ENCODE assay signal across 19 cellular contexts in the genomic region with DNA sequence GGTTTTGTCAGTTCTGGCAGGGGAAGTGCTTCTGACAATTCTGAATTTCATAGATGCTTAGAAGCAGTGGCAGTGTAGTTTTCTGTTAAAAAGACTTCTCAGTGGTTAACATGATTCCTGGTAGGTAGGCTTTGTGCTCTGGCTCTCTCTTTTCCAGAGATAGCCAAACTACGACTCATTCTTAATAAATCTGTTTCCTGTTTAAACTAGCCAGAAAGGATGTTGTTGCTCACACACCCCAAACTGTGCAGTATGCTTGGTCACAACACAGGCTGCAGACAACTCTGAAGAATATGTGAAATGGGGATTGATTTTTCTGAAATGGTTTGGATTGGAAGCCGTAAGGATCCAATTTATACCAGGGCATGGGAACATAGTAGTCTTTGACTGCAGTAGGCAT.
"Had no signal": no experiment of that assay in that cellular context is flagged by ENCODE, and none has a peak within 500 bp of the region (broad histone marks: within the 10 kb centered on the region; RNA-seq: fewer than 3 reads in every experiment).

No MANE protein-coding gene starts in this region.

- FAIRE-seq: islet of Langerhans had no signal

- H3K4me1 Mint-ChIP-seq: activated naive CD8-positive, alpha-beta T cell treated with anti-CD3 and anti-CD28 coated beads, Interleukin-2, amount 50 U/mL, for 24 hours; neural crest cell had no signal

- H3K4me3 Mint-ChIP-seq: activated CD8-positive, alpha-beta T cell treated with anti-CD3 and anti-CD28 coated beads, Interleukin-2, amount 10 ng/mL, durations not matched to agents 7 days and 5 days; activated naive CD8-positive, alpha-beta T cell treated with anti-CD3 and anti-CD28 coated beads, Interleukin-2, amount 50 U/mL, for 24 hours; neural crest cell had no signal

- ATAC-seq: activated CD8-positive, alpha-beta T cell treated with anti-CD3 and anti-CD28 coated beads, Interleukin-2, amount 10 ng/mL, durations not matched to agents 7 days and 5 days; activated naive CD8-positive, alpha-beta T cell treated with anti-CD3 and anti-CD28 coated beads, Interleukin-2, amount 50 U/mL, for 24 hours; left ventricle myocardium superior; pancreas; stimulated activated naive CD8-positive, alpha-beta T cell treated with anti-CD3 and anti-CD28 coated beads, Interleukin-15, Interleukin-2, amounts not matched to agents 100 U/mL and 50 U/mL, for 24 hours; upper lobe of right lung had no signal

- DNase-seq: activated CD4-positive, alpha-beta T cell treated with anti-CD3 and anti-CD28 coated beads for 48 hours; activated CD8-positive, alpha-beta memory T cell treated with anti-CD3 and anti-CD28 coated beads, Interleukin-2, amount 50 U/mL, for 48 hours; activated CD8-positive, alpha-beta T cell treated with anti-CD3 and anti-CD28 coated beads, Interleukin-2, amount 10 ng/mL, durations not matched to agents 7 days and 5 days; activated naive CD4-positive, alpha-beta T cell treated with Interleukin-2 at 50 U/mL for 16 hours; activated naive CD8-positive, alpha-beta T cell treated with anti-CD3 and anti-CD28 coated beads, Interleukin-2, amount 50 U/mL, for 24 hours; central memory CD4-positive, alpha-beta T cell; cortex of kidney; effector CD8-positive, alpha-beta T cell; left ventricle myocardium superior; mesendoderm; pancreas; stimulated activated CD4-positive, alpha-beta T cell treated with anti-CD3 and anti-CD28 coated beads, Interleukin-4, amount 100 ng/mL, for 1 hour; stimulated activated CD8-positive, alpha-beta memory T cell treated with anti-CD3 and anti-CD28 coated beads, Interleukin-4, amount 100 ng/mL, for 48 hours; stimulated activated naive CD8-positive, alpha-beta T cell treated with anti-CD3 and anti-CD28 coated beads, Interleukin-15, Interleukin-2, amounts not matched to agents 100 U/mL and 50 U/mL, for 24 hours; T1000; upper lobe of right lung; WERI-Rb-1 had no signal

- H3K4me3 ChIP-seq: pancreas, upper lobe of right lung had no signal

- H3K27ac Mint-ChIP-seq: activated CD8-positive, alpha-beta T cell treated with anti-CD3 and anti-CD28 coated beads, Interleukin-2, amount 10 ng/mL, durations not matched to agents 7 days and 5 days; activated naive CD8-positive, alpha-beta T cell treated with anti-CD3 and anti-CD28 coated beads, Interleukin-2, amount 50 U/mL, for 24 hours had no signal

- H3K27me3 Mint-ChIP-seq: activated naive CD8-positive, alpha-beta T cell treated with anti-CD3 and anti-CD28 coated beads, Interleukin-2, amount 50 U/mL, for 24 hours had no signal
